In the genomic region with DNA sequence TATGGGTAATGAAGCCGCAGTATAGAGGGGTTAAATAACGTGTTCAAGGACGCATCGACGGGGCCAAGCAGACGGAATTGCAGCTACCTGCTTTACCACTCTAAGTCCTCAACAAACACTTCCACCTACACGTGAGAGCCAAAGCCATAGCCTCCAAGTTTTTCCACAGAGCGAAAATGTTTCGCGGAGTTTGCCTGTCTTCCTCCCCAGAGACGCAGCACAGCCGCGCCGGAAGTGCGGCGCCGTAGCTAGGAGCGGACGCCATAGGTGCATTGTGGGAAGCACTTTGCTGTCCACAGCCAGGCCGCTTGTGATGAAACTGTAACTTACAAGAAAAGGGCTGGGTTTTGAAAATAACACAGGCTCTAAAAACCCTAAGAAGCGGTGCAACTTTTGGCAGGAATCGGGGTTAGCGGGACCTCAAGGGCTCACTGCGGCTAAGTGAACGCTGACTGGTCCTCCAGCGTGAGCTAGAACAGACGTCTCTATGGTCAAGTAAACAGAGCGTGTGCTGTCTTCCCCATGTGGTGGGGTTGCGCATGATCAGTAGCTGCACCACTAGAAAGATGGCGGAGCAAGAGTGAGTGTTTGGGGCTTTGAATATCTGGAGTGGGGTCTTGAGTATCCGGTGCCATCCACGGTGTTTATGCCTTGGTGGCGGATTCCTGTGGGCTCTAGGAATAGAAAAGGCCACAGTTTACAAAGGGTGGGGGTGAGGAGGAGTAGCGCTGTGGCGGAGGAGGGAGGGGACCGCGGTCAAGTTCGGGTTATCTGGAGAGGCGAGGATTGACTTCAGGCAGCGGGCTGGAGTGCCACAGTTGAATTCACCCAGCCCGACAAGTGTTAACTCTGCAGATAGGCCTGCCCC, we compare ENCODE assay signal across 8 cellular contexts. TPM values are rescaled to one million over a fixed set of nuclear protein-coding genes. Genes with fewer than 3 reads are reported as not detected.
DNase-seq lines count a peak whose midpoint lies in the region; ATAC-seq and TF ChIP-seq lines count a peak whose summit lies in the region.

A gene (plus strand): TSS at position 245 of the 868 bp plus-strand sequence. CDS start 295 bp downstream, at position 540.

- TF ChIP-seq POLR2A in erythroblast (IDR thresholded peaks at IDR 0.05; ENCODE audit: low read length): peak; percentile 96

- intact Hi-C loops in PC-3 (cut with micrococcal nuclease): no loop called here

- peak within 1 kb of the TSS; percentile 85 for H3K4me3 ChIP-seq in PC-3 (ENCODE audit: low read length)
- H3K4me3 ChIP-seq in mucosa of stomach (ENCODE audit: low read length): peak within 1 kb of the TSS; percentile 69

- peaks cover 21% of the 10 kb centered on the region for H3K36me3 ChIP-seq in PC-3 (ENCODE audit: low read depth, low read length)
- no peaks in the 10 kb centered on the region for H3K36me3 ChIP-seq in mucosa of stomach (ENCODE audit: control insufficient read depth, insufficient read depth, low read length)

- no peak for TF ChIP-seq CTCF in PC-3 (conservative IDR thresholded peaks at IDR 0.05; ENCODE audit: low read depth, low read length)

- CTCF ChIA-PET in PC-3 (lab: Charles Lee): interaction anchor here (1.2 kb wide), 1 partner anchor 218 kb away, joined by 6 read pairs; no protein-coding TSS in a partner anchor

- POLR2A ChIA-PET in PC-3 (lab: Charles Lee; ENCODE audit: unreplicated experiment): interaction anchor here (0.5 to 1.1 kb wide), 6 partner anchors 10 to 761 kb away, joined by 3 to 32 read pairs (median 8); no protein-coding TSS in a partner anchor

- H3K9me3 ChIP-seq in PC-3 (ENCODE audit: low read length) (no peaks in the 10 kb centered on the region), mucosa of stomach (ENCODE audit: control insufficient read depth, low read length) (no peaks in the 10 kb centered on the region)

- H3K27me3 Mint-ChIP-seq in IgD-negative memory B cell: no peaks in the 10 kb centered on the region

- H3K27ac ChIP-seq in PC-3 (ENCODE audit: low read length): peak within 1 kb of the TSS; percentile 76

- H3K9ac ChIP-seq in PC-3 (ENCODE audit: low read length) (peak within 1 kb of the TSS; percentile 97), mucosa of stomach (ENCODE audit: low read length) (peak within 1 kb of the TSS; percentile 90)

- H3K9me2 ChIP-seq in PC-3 (replicated peaks; ENCODE audit: low read length): no peaks in the 10 kb centered on the region

- peak within 1 kb of the TSS; percentile 83 to 99 (median 99) for H3K27ac Mint-ChIP-seq in IgD-negative memory B cell

- peaks cover 5 to 11% (median 11%) of the 10 kb centered on the region in 3 donors for H3K4me1 Mint-ChIP-seq in IgD-negative memory B cell

- peak within 1 kb of the TSS; percentile 93 for H3K4me2 ChIP-seq in PC-3 (ENCODE audit: low read length)

- peak within 1 kb of the TSS; percentile 97 for H2AFZ ChIP-seq in PC-3 (ENCODE audit: low read length)

- no peaks in the 10 kb centered on the region for H4K20me1 ChIP-seq in PC-3 (ENCODE audit: low read length)

- H3K4me1 ChIP-seq in PC-3 (ENCODE audit: insufficient read depth, low read length) (peaks cover 4% of the 10 kb centered on the region; the same call in 1 of the 2 replicates), mucosa of stomach (ENCODE audit: control insufficient read depth, insufficient read depth, low read length) (peaks cover 5% of the 10 kb centered on the region)

- ATAC-seq in GM21576 (IDR thresholded peaks at IDR 0.05; ENCODE audit: unreplicated experiment) (peak; percentile 83), PC-3 (peak; percentile 89)

- H3K27me3 ChIP-seq in PC-3 (ENCODE audit: low read length): no peaks in the 10 kb centered on the region
- H3K27me3 ChIP-seq in mucosa of stomach (ENCODE audit: control insufficient read depth, insufficient read depth, low read length): no peaks in the 10 kb centered on the region

- peak within 1 kb of the TSS; percentile 86 to 99 (median 98) for H3K4me3 Mint-ChIP-seq in IgD-negative memory B cell

- no peaks in the 10 kb centered on the region for H3K9me3 Mint-ChIP-seq in IgD-negative memory B cell

- peaks cover 49% of the 10 kb centered on the region for H3K79me2 ChIP-seq in PC-3 (ENCODE audit: low read length)

- peaks cover 2% of the 10 kb centered on the region for H3K36me3 Mint-ChIP-seq in IgD-negative memory B cell

- DNase-seq in DMS153 treated with DMSO at 0.1 percent for 48 hours (lab: John Stamatoyannopoulos, UW; ENCODE audit: unreplicated experiment) (peak; percentile 88), PC-3 (peak; percentile 85), activated T-cell treated with anti-CD3 and anti-CD28 coated beads for 48 hours (ENCODE audit: low read depth) (peak; percentile 72), erythroblast (lab: John Stamatoyannopoulos, UW) (peak; percentile 93 to 94)
- peak; percentile 53 to 61 for DNase-seq in stimulated activated CD8-positive, alpha-beta memory T cell treated with anti-CD3 and anti-CD28 coated beads, Interleukin-7, amount 100 ng/mL, for 1 hour (ENCODE audit: low read depth in 2 of 2)

- no peaks in the 10 kb centered on the region for H3F3A ChIP-seq in PC-3 (ENCODE audit: low read length, unreplicated experiment)

- BruUV-seq in PC-3 (replicated peaks; lab: Mats Ljungman, UMichigan): TSS peak; percentile 99

RNA-seq across cellular contexts. Expression of the gene that starts here (rescaled TPM):
- 72.3 TPM for polyA plus RNA-seq in IgD-negative memory B cell
- total RNA-seq in PC-3 (2014; rRNA removed): 87.6 and 99.5 TPM in 2 replicates

Comparison
In these comparisons a context has a peak if more than half of its experiments do, and no peak if none do; other contexts are left out.
1. Peak in every context shown above with its lines: DNase-seq, ATAC-seq, H3K4me3 ChIP-seq and H3K27ac ChIP-seq.